ENCODE assay signal across 22 cellular contexts in the genomic region with DNA sequence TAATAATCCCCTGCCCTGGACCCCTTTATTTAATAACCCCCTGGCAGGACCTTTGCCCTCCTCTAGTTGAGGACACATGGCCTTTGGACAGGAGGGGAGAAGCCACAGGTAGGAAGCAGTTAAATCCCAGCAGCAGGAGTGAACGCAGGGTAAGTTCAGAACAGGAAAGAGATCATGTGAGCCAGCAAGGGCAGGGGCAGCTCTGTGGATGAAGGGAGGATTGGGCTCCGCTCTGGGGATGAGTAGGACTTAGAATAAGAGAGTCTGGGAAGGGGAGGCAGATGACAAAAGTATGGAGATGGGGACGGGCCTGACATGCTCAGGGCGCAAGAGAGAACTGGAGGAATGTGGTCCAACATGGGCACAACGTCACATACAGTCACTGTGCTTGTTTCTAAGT.
"Had no signal": no experiment of that assay in that cellular context is flagged by ENCODE, and none has a peak within 500 bp of the region (broad histone marks: within the 10 kb centered on the region; RNA-seq: fewer than 3 reads in every experiment).

No MANE protein-coding gene starts in this region.

- H3K9me3 ChIP-seq: ascending aorta, breast epithelium, left ventricle myocardium inferior, tibial nerve had no signal

- H3K27ac ChIP-seq: ascending aorta, breast epithelium, epithelial cell of prostate, left ventricle myocardium inferior, skin epidermis, tibial nerve, WERI-Rb-1 had no signal

- H3K4me1 ChIP-seq: breast epithelium, left ventricle myocardium inferior, tibial nerve had no signal

- H3K36me3 ChIP-seq: ascending aorta, breast epithelium, left ventricle myocardium inferior, tibial nerve, WERI-Rb-1 had no signal

- DNase-seq: activated CD4-positive, alpha-beta memory T cell treated with anti-CD3 and anti-CD28 coated beads for 36 hours; activated CD4-positive, alpha-beta T cell treated with anti-CD3 and anti-CD28 coated beads for 36 hours; activated CD8-positive, alpha-beta memory T cell treated with anti-CD3 and anti-CD28 coated beads, Interleukin-2, amount 10 ng/mL, durations not matched to agents 7 days and 5 days; activated naive CD4-positive, alpha-beta T cell treated with anti-CD3 and anti-CD28 coated beads for 36 hours; activated naive CD8-positive, alpha-beta T cell treated with anti-CD3 and anti-CD28 coated beads, Interleukin-2, amount 50 U/mL, for 24 hours; activated T-cell treated with anti-CD3 and anti-CD28 coated beads, Interleukin-2, amount 50 U/mL, for 1 hour; effector memory CD8-positive, alpha-beta T cell; foreskin melanocyte; head of caudate nucleus; kidney; left ventricle myocardium inferior; naive thymus-derived CD8-positive, alpha-beta T cell; occipital lobe; stimulated activated CD4-positive, alpha-beta T cell treated with anti-CD3 and anti-CD28 coated beads, Interleukin-4, amount 100 ng/mL, for 24 hours; stimulated activated naive CD4-positive, alpha-beta T cell; substantia nigra; WERI-Rb-1 had no signal

- H3K27me3 ChIP-seq: ascending aorta, breast epithelium, tibial nerve had no signal

- ATAC-seq: activated CD4-positive, alpha-beta T cell treated with anti-CD3 and anti-CD28 coated beads for 36 hours; activated CD8-positive, alpha-beta memory T cell treated with anti-CD3 and anti-CD28 coated beads, Interleukin-2, amount 10 ng/mL, durations not matched to agents 7 days and 5 days; activated naive CD8-positive, alpha-beta T cell treated with anti-CD3 and anti-CD28 coated beads, Interleukin-2, amount 50 U/mL, for 24 hours; effector memory CD8-positive, alpha-beta T cell; naive thymus-derived CD8-positive, alpha-beta T cell had no signal

- H3K4me3 ChIP-seq: ascending aorta, breast epithelium, left ventricle myocardium inferior, skin epidermis, tibial nerve had no signal
